10 cellular contexts compared by ENCODE assay signal in genomic region chr6:116547358-116547757, GRCh38. TPM values are rescaled to one million over a fixed set of nuclear protein-coding genes. Genes with fewer than 3 reads are reported as not detected.
"Had no signal": no experiment of that assay in that cellular context is flagged by ENCODE, and none has a peak within 500 bp of the region (broad histone marks: within the 10 kb centered on the region; RNA-seq: fewer than 3 reads in every experiment).

No MANE protein-coding gene starts in this region.

- H3K4me3 Mint-ChIP-seq: HFFc6, IgD-negative memory B cell had no signal

- H3K36me3 ChIP-seq: HAP-1 had no signal

- H3K36me3 Mint-ChIP-seq: IgD-negative memory B cell had no signal

- ATAC-seq: HCT116, HepG2 had no signal

- H3K9me3 Mint-ChIP-seq: HFFc6, IgD-negative memory B cell had no signal

- H3K27ac Mint-ChIP-seq: HFFc6, IgD-negative memory B cell had no signal

- H3K27ac ChIP-seq: HL-60 had no signal

- H3K9me3 ChIP-seq: HAP-1 had no signal

- DNase-seq: GOT3, H7, HFFc6, KG1 had no signal

- H3K4me3 ChIP-seq: HAP-1 had no signal

- H3K4me1 Mint-ChIP-seq: IgD-negative memory B cell had no signal

RNA-seq across cellular contexts. Expression of gene TRAPPC3L, which starts 1.9 kb away (rescaled TPM):
- total RNA-seq: H7, HepG2 had no signal

RNA-seq across cellular contexts. Expression of gene CALHM4, which starts 6.2 kb away (rescaled TPM):
- total RNA-seq: H7, HepG2, HT1080 had no signal

RNA-seq across cellular contexts. Expression of gene CALHM5, which starts 35.9 kb away (rescaled TPM):
- total RNA-seq: HepG2 had no signal
